In the genomic region with DNA sequence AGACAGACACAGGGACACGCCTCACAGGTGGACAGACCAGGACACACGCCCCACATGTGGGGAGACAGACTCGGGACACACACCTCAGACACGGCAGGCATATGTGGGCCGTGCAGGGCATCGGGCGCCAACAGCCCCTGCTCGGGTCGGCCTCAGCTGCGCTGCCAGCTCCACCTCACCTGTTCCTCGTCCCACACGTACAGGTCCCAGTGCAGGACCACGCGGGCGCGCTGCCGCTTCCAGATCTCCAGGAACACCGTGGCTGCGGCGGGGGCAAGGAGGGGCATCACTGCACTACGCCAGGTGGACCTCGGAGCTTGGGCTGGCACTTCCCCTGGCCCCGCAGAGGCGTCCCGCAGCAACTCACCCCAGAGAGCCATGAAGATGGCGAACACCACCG, we compare ENCODE assay signal across 24 cellular contexts. TPM values are rescaled to one million over a fixed set of nuclear protein-coding genes. Genes with fewer than 3 reads are reported as not detected.
"Had no signal": no experiment of that assay in that cellular context is flagged by ENCODE, and none has a peak within 500 bp of the region (broad histone marks: within the 10 kb centered on the region; RNA-seq: fewer than 3 reads in every experiment).

No MANE protein-coding gene starts in this region.

- H3K4me3 ChIP-seq: body of pancreas, cardiac muscle cell, heart left ventricle, sigmoid colon, SK-N-MC, smooth muscle cell, thoracic aorta, upper lobe of left lung had no signal

- H3K4me1 ChIP-seq: body of pancreas, heart left ventricle, sigmoid colon, upper lobe of left lung had no signal

- H3K9me3 ChIP-seq: body of pancreas, heart left ventricle, sigmoid colon, thoracic aorta, upper lobe of left lung had no signal

- H3K27ac ChIP-seq: body of pancreas, cardiac muscle cell, heart left ventricle, sigmoid colon, SK-N-MC, thoracic aorta, upper lobe of left lung, VCaP had no signal

- DNase-seq: activated CD4-positive, alpha-beta T cell treated with anti-CD3 and anti-CD28 coated beads, Interleukin-2, amount 50 U/mL, for 4 hours; activated CD8-positive, alpha-beta memory T cell treated with anti-CD3 and anti-CD28 coated beads for 24 hours; activated CD8-positive, alpha-beta memory T cell treated with anti-CD3 and anti-CD28 coated beads, Interleukin-2, amount 50 U/mL, for 4 hours; activated naive CD4-positive, alpha-beta T cell treated with Interleukin-2 at 50 U/mL for 16 hours; activated T-cell treated with anti-CD3 and anti-CD28 coated beads, Interleukin-2, amount 50 U/mL, for 24 hours; anterior cingulate cortex; body of pancreas; islet precursor cell; occipital lobe; sigmoid colon; stimulated activated CD4-positive, alpha-beta T cell treated with anti-CD3 and anti-CD28 coated beads, Interleukin-2, amount 100 ng/mL, for 48 hours; stimulated activated naive CD4-positive, alpha-beta T cell treated with Interleukin-2 at 50 U/mL for 16 hours; T-cell had no signal

- ATAC-seq: activated T-helper 17 cell treated with anti-CD3 and anti-CD28 coated beads, Interleukin-2, amount 50 U/mL, for 72 hours; body of pancreas; heart left ventricle; T-cell had no signal

- H3K36me3 ChIP-seq: cardiac muscle cell, heart left ventricle, sigmoid colon, thoracic aorta, upper lobe of left lung had no signal

- H3K27me3 ChIP-seq: body of pancreas, cardiac muscle cell, upper lobe of left lung had no signal

RNA-seq across cellular contexts. Expression of gene ANO9, which starts 12.4 kb away (rescaled TPM):
- total RNA-seq: chondrocyte, fibroblast of villous mesenchyme, occipital lobe had no signal
- polyA plus RNA-seq: neural cell had no signal

RNA-seq across cellular contexts. Expression of gene PKP3, which starts 35.4 kb away (rescaled TPM):
- total RNA-seq: activated T-helper 17 cell treated with anti-CD3 and anti-CD28 coated beads, Interleukin-2, amount 50 U/mL, for 72 hours had no signal
- polyA plus RNA-seq: neural cell had no signal
